Comparison of ENCODE assay signal across 10 cellular contexts in the genomic region with DNA sequence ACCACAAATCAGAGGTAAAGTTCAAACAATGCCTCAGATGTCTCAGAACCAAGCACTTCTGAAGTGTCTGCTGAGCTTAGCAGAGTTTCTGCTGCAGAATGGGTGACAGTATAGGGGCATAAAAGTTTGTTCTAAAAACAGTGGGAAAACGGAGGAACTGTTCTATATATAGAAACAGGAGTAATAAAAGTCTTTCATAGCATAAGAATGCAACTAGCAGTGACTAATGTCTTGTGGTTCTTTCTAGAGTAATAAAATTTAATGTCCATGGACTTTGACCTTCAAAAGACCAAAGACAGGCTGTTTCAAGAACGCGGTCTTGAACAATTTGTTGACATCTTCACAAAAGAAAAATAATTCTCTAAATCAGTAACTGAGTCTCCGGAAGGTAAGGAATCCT.
DNase-seq lines count a peak whose midpoint lies in the region; ATAC-seq and TF ChIP-seq lines count a peak whose summit lies in the region.
"Had no signal": no experiment of that assay in that cellular context is flagged by ENCODE, and none has a peak within 500 bp of the region (broad histone marks: within the 10 kb centered on the region; RNA-seq: fewer than 3 reads in every experiment).

No MANE protein-coding gene starts in this region.

- CTCF ChIA-PET in HEK293 (lab: Yijun Ruan, JAX): no interaction called here
- CTCF ChIA-PET in activated CD8-positive, alpha-beta T cell treated with anti-CD3 and anti-CD28 coated beads, Interleukin-2, amount 10 ng/mL, durations not matched to agents 7 days and 5 days (lab: Charles Lee): no interaction called here

- no peaks in the 10 kb centered on the region for H3K36me3 Mint-ChIP-seq in activated CD8-positive, alpha-beta T cell treated with anti-CD3 and anti-CD28 coated beads, Interleukin-2, amount 10 ng/mL, durations not matched to agents 7 days and 5 days (ENCODE audit: low read depth)

- H3K27me3 ChIP-seq in SJSA1 (replicated peaks): no peaks in the 10 kb centered on the region

- ATAC-seq in activated CD8-positive, alpha-beta T cell treated with anti-CD3 and anti-CD28 coated beads, Interleukin-2, amount 10 ng/mL, durations not matched to agents 7 days and 5 days: no peak

- H3K4me3 ChIP-seq in HEK293 (ENCODE audit: low read depth, low read length) (no peak overlapping the region), SJSA1 (no peak overlapping the region), fibroblast of the aortic adventitia (ENCODE audit: low read depth, low read length) (no peak overlapping the region), urinary bladder (ENCODE audit: low read depth, low read length) (no peak overlapping the region)

- POLR2A ChIA-PET in HEK293 (lab: Yijun Ruan, JAX): no interaction called here
- POLR2A ChIA-PET in activated CD8-positive, alpha-beta T cell treated with anti-CD3 and anti-CD28 coated beads, Interleukin-2, amount 10 ng/mL, durations not matched to agents 7 days and 5 days (lab: Charles Lee): no interaction called here

- H3K36me3 ChIP-seq in HEK293 (ENCODE audit: control insufficient read depth in 2 of 2, insufficient read depth in 1 of 2, low read length in 2 of 2) (no peaks in the 10 kb centered on the region), SJSA1 (no peaks in the 10 kb centered on the region), urinary bladder (ENCODE audit: insufficient read depth) (no peaks in the 10 kb centered on the region)

- H3K4me3 Mint-ChIP-seq in activated CD8-positive, alpha-beta T cell treated with anti-CD3 and anti-CD28 coated beads, Interleukin-2, amount 10 ng/mL, durations not matched to agents 7 days and 5 days: no peak overlapping the region
- H3K4me3 Mint-ChIP-seq: activated CD4-positive, alpha-beta T cell treated with anti-CD3 and anti-CD28 coated beads, Interleukin-2, amount 10 ng/mL, durations not matched to agents 24 days and 14 days had no signal

- DNase-seq in SJSA1 (ENCODE audit: low read depth in 1 of 2, low spot score in 2 of 2) (peak; percentile 40 to 81), fibroblast of the aortic adventitia (ENCODE audit: low read depth) (peak; percentile 58), NCI-H2196 (lab: John Stamatoyannopoulos, UW; ENCODE audit: unreplicated experiment) (no peak)
- no peak for DNase-seq in activated CD8-positive, alpha-beta T cell treated with anti-CD3 and anti-CD28 coated beads, Interleukin-2, amount 10 ng/mL, durations not matched to agents 7 days and 5 days
- DNase-seq in activated effector memory CD4-positive, alpha-beta T cell treated with Interleukin-2 at 50 U/mL for 16 hours: no peak
- DNase-seq: activated CD4-positive, alpha-beta T cell treated with anti-CD3 and anti-CD28 coated beads, Interleukin-2, amount 10 ng/mL, durations not matched to agents 24 days and 14 days; amygdala; NCI-H1694 treated with DMSO at 0.1 percent for 48 hours had no signal

- WGBS in urinary bladder: 28% methylated on average over 4 of the region's 4 CpGs

- H3K4me1 ChIP-seq in HEK293 (ENCODE audit: control insufficient read depth, insufficient read depth, low read length): 0 out of 2 replicates have a peak, but pooled peaks cover 2% of the 10 kb centered on the region
- H3K4me1 ChIP-seq in SJSA1 (replicated peaks): peaks cover 21% of the 10 kb centered on the region
- no peaks in the 10 kb centered on the region for H3K4me1 ChIP-seq in urinary bladder (ENCODE audit: insufficient read depth)

- H3K9me3 Mint-ChIP-seq in activated CD8-positive, alpha-beta T cell treated with anti-CD3 and anti-CD28 coated beads, Interleukin-2, amount 10 ng/mL, durations not matched to agents 7 days and 5 days (ENCODE audit: insufficient read depth): no peaks in the 10 kb centered on the region
- H3K9me3 Mint-ChIP-seq: activated CD4-positive, alpha-beta T cell treated with anti-CD3 and anti-CD28 coated beads, Interleukin-2, amount 10 ng/mL, durations not matched to agents 24 days and 14 days had no signal

- H3K27ac ChIP-seq in HEK293 (ENCODE audit: extremely low read depth, low read depth, low read length) (no peak overlapping the region), SJSA1 (peak overlapping the region; percentile 82), urinary bladder (ENCODE audit: low read depth) (peak overlapping the region; percentile 6)

- peaks cover 3% of the 10 kb centered on the region for H3K27me3 Mint-ChIP-seq in activated CD8-positive, alpha-beta T cell treated with anti-CD3 and anti-CD28 coated beads, Interleukin-2, amount 10 ng/mL, durations not matched to agents 7 days and 5 days (ENCODE audit: low read depth)

- TF ChIP-seq CTCF in HEK293 (tag by site-specific recombination; IDR thresholded peaks at IDR 0.05) (no peak), fibroblast of the aortic adventitia (IDR thresholded peaks at IDR 0.05; ENCODE audit: insufficient read depth, low read length) (no peak)

- H3K9me3 ChIP-seq in HEK293 (ENCODE audit: control insufficient read depth, insufficient read depth, low read depth, low read length) (no peaks in the 10 kb centered on the region), SJSA1 (replicated peaks) (no peaks in the 10 kb centered on the region)

- H3K27ac Mint-ChIP-seq in activated CD8-positive, alpha-beta T cell treated with anti-CD3 and anti-CD28 coated beads, Interleukin-2, amount 10 ng/mL, durations not matched to agents 7 days and 5 days: no peak overlapping the region
- H3K27ac Mint-ChIP-seq: activated CD4-positive, alpha-beta T cell treated with anti-CD3 and anti-CD28 coated beads, Interleukin-2, amount 10 ng/mL, durations not matched to agents 24 days and 14 days had no signal

- H3K4me1 Mint-ChIP-seq in activated CD8-positive, alpha-beta T cell treated with anti-CD3 and anti-CD28 coated beads, Interleukin-2, amount 10 ng/mL, durations not matched to agents 7 days and 5 days (ENCODE audit: low read depth): no peaks in the 10 kb centered on the region
- H3K4me1 Mint-ChIP-seq: activated CD4-positive, alpha-beta T cell treated with anti-CD3 and anti-CD28 coated beads, Interleukin-2, amount 10 ng/mL, durations not matched to agents 24 days and 14 days had no signal

TF ChIP-seq in HEK293, 187 proteins besides CTCF, POLR2A, EP300 and RAD21 (continues in another document):
- TF ChIP-seq ZEB2 (tag by site-specific recombination; IDR thresholded peaks at IDR 0.05) (peak; percentile 32; the same call in 1 of the 2 replicates), ZNF530 (tag by site-specific recombination; IDR thresholded peaks at IDR 0.05; ENCODE audit: low read depth) (no peak), ZNF514 (tag by site-specific recombination; IDR thresholded peaks at IDR 0.05) (no peak), TSHZ1 (tag by site-specific recombination; IDR thresholded peaks at IDR 0.05; ENCODE audit: borderline replicate concordance) (no peak), TRIM28 (IDR thresholded peaks at IDR 0.05; ENCODE audit: borderline replicate concordance, low read length) (peak; percentile 46; the same call in 1 of the 2 replicates), ZBTB21 (tag by site-specific recombination; IDR thresholded peaks at IDR 0.05) (0 out of 2 replicates have a peak, but pooled peaks have one; percentile 13), ZNF629 (tag by site-specific recombination; IDR thresholded peaks at IDR 0.05) (peak; percentile 30; the same call in 1 of the 2 replicates), ZBTB1 (tag by site-specific recombination; IDR thresholded peaks at IDR 0.05) (no peak), ZNF311 (tag by site-specific recombination; IDR thresholded peaks at IDR 0.05; ENCODE audit: borderline replicate concordance) (no peak)
- TF ChIP-seq, protein P1, sequence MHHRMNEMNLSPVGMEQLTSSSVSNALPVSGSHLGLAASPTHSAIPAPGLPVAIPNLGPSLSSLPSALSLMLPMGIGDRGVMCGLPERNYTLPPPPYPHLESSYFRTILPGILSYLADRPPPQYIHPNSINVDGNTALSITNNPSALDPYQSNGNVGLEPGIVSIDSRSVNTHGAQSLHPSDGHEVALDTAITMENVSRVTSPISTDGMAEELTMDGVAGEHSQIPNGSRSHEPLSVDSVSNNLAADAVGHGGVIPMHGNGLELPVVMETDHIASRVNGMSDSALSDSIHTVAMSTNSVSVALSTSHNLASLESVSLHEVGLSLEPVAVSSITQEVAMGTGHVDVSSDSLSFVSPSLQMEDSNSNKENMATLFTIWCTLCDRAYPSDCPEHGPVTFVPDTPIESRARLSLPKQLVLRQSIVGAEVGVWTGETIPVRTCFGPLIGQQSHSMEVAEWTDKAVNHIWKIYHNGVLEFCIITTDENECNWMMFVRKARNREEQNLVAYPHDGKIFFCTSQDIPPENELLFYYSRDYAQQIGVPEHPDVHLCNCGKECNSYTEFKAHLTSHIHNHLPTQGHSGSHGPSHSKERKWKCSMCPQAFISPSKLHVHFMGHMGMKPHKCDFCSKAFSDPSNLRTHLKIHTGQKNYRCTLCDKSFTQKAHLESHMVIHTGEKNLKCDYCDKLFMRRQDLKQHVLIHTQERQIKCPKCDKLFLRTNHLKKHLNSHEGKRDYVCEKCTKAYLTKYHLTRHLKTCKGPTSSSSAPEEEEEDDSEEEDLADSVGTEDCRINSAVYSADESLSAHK (tag by site-specific recombination; IDR thresholded peaks at IDR 0.05): peak; percentile 51; the same call in 1 of the 2 replicates

Comparison
In these comparisons a context has a peak if more than half of its experiments do, and no peak if none do; other contexts are left out.
1. DNase-seq: peak in SJSA1 (2 of 2) and fibroblast of the aortic adventitia (single experiment); none in NCI-H2196 (single experiment), activated CD8-positive, alpha-beta T cell treated with anti-CD3 and anti-CD28 coated beads, Interleukin-2, amount 10 ng/mL, durations not matched to agents 7 days and 5 days (single experiment) and activated effector memory CD4-positive, alpha-beta T cell treated with Interleukin-2 at 50 U/mL for 16 hours (single experiment).